Comparison of ENCODE assay signal across 1 cellular context in the genomic region with DNA sequence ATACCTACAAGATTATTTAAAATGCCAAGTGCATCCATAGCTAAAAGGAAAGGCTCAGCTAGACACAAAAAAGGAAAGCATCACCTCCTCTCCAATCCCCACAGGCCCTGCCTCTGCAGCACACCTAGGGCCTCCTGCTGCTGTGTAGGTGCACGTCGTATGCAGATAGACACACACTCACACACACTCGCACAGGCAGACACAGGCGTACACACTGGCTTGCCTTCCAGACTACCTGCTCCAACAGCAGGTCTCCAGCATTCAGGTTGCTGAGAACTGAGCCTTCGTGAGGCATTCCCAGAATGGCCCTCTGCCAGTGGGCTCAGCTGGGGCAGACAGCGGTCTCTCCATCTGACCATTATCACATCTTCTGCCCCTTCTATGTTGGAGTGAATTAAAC.
TF ChIP-seq lines count a peak whose summit lies in the region.

No MANE protein-coding gene starts in this region.

TF ChIP-seq in H1, 55 proteins besides CTCF, POLR2A, EP300 and RAD21:
- no peak for TF ChIP-seq HDAC6 (IDR thresholded peaks at IDR 0.05; ENCODE audit: low read depth, low read length)
- 0 out of 2 replicates have a peak, but pooled peaks have one; percentile 26 for TF ChIP-seq POLR2AphosphoS5 (IDR thresholded peaks at IDR 0.05; ENCODE audit: low read depth, low read length)
TF ChIP-seq in H1: peak in this region for 1.
